1 cellular context compared by ENCODE assay signal in genomic region chr7:50467817-50468610, GRCh38.
TF ChIP-seq lines count a peak whose summit lies in the region.

No MANE protein-coding gene starts in this region.

TF ChIP-seq in HepG2, 621 proteins besides CTCF, POLR2A, EP300 and RAD21 (continued from another document):
- TF ChIP-seq ZBTB37 (CRISPR knock-in tag; IDR thresholded peaks at IDR 0.05) = no peak
- TF ChIP-seq XBP1 (CRISPR knock-in tag; IDR thresholded peaks at IDR 0.05) = no peak
- TF ChIP-seq ZNF619 (CRISPR knock-in tag; IDR thresholded peaks at IDR 0.05) = 0 out of 2 replicates have a peak, but pooled peaks have one; percentile 52
- TF ChIP-seq SAFB2 (CRISPR knock-in tag; IDR thresholded peaks at IDR 0.05; ENCODE audit: borderline replicate concordance, low read depth) = no peak
- no peak for TF ChIP-seq PAF1 (CRISPR knock-in tag; IDR thresholded peaks at IDR 0.05)
- TF ChIP-seq ZNF773 (CRISPR knock-in tag; IDR thresholded peaks at IDR 0.05; ENCODE audit: borderline replicate concordance) = no peak
- TF ChIP-seq ZNF615 (CRISPR knock-in tag; IDR thresholded peaks at IDR 0.05; ENCODE audit: borderline replicate concordance) = no peak
- no peak for TF ChIP-seq SOX13 (IDR thresholded peaks at IDR 0.05)
- 0 out of 4 replicates have a peak, but pooled peaks of 1 of the 2 experiments have one; percentile 21 for TF ChIP-seq SOX13 (CRISPR knock-in tag; conservative IDR thresholded peaks at IDR 0.05 in 1 of 2, IDR thresholded peaks at IDR 0.05 in 1 of 2)
- 0 out of 2 replicates have a peak, but pooled peaks have one; percentile 39 for TF ChIP-seq ZNF263 (CRISPR knock-in tag; IDR thresholded peaks at IDR 0.05)
- no peak for TF ChIP-seq ZNF282 (IDR thresholded peaks at IDR 0.05; ENCODE audit: partially characterized antibody)
- TF ChIP-seq ZNF460 (CRISPR knock-in tag; IDR thresholded peaks at IDR 0.05; ENCODE audit: borderline replicate concordance) = no peak
- no peak for TF ChIP-seq ZSCAN21 (CRISPR knock-in tag; IDR thresholded peaks at IDR 0.05; ENCODE audit: borderline replicate concordance)
- no peak for TF ChIP-seq IKZF5 (CRISPR knock-in tag; IDR thresholded peaks at IDR 0.05)
